In the genomic region with DNA sequence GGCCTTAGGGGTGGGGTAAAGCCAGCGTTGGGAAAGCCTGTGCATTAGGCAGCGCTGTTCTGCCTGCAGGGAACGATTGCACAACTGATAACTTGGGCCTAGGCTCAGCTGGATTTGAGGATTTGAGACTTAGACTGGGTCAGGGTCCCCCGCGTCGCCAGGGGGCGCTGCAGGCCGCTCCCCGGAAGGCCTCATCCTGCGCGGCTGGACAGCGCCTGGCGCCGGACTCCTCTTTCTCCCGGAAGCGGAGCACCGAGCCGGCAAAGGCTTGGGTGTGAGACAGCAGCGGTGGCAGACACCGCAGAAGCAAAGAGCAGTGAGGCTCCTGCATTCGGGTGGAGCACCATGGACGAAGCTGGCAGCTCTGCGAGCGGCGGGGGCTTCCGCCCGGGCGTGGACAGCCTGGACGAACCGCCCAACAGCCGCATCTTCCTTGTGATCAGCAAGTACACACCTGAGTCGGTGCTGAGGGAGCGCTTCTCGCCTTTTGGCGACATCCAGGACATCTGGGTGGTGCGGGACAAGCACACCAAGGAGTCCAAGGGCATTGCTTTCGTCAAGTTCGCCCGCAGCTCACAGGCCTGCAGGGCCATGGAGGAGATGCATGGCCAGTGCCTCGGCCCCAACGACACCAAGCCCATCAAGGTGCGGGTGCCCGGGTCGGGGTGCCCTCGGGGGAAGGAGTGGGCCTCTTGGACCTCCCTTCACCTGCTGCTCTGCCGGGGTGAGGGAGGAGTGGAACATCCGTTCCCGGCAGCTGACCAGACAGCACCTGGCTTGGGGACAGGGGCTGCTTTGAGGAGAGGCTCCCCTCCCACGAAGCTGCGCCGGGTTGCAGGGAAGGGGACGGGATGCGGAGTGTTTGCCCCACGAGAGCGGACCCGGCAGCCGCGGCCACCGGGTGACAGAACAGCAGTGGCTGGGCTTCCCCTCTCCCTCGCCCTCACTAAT, we compare ENCODE assay signal across 8 cellular contexts. TPM values are rescaled to one million over a fixed set of nuclear protein-coding genes. Genes with fewer than 3 reads are reported as not detected.
DNase-seq lines count a peak whose midpoint lies in the region; ATAC-seq, FAIRE-seq and TF ChIP-seq lines count a peak whose summit lies in the region.

A gene with protein sequence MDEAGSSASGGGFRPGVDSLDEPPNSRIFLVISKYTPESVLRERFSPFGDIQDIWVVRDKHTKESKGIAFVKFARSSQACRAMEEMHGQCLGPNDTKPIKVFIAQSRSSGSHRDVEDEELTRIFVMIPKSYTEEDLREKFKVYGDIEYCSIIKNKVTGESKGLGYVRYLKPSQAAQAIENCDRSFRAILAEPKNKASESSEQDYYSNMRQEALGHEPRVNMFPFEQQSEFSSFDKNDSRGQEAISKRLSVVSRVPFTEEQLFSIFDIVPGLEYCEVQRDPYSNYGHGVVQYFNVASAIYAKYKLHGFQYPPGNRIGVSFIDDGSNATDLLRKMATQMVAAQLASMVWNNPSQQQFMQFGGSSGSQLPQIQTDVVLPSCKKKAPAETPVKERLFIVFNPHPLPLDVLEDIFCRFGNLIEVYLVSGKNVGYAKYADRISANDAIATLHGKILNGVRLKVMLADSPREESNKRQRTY (plus strand): TSS at position 236 of the 951 bp plus-strand sequence. CDS start 110 bp downstream, at position 346.

- no peaks in the 10 kb centered on the region for H3K36me3 ChIP-seq in KMS-11 (ENCODE audit: insufficient read depth)
- H3K36me3 ChIP-seq in naive thymus-derived CD4-positive, alpha-beta T cell (ENCODE audit: control insufficient read depth in 2 of 3, insufficient read depth in 3 of 3, low read length in 3 of 3) = peaks cover 0 to 8% (median 0%) of the 10 kb centered on the region in 3 experiments

- H3K4me1 ChIP-seq in KMS-11 (ENCODE audit: low read depth, poor library complexity, severe bottlenecking) = peaks cover 26% of the 10 kb centered on the region
- H3K4me1 ChIP-seq in naive thymus-derived CD4-positive, alpha-beta T cell (ENCODE audit: control insufficient read depth in 2 of 2, insufficient read depth in 2 of 2, low read length in 2 of 2) = peaks cover 6 to 14% of the 10 kb centered on the region in 2 donors

- H3K27ac Mint-ChIP-seq in activated T-cell treated with anti-CD3 and anti-CD28 coated beads, Interleukin-2, amount 50 U/mL, for 72 hours = peak within 1 kb of the TSS; percentile 97
- H3K27ac Mint-ChIP-seq in naive thymus-derived CD4-positive, alpha-beta T cell = peak within 1 kb of the TSS; percentile 80 to 93 (median 88)
- peak within 1 kb of the TSS; percentile 93 for H3K27ac Mint-ChIP-seq in stimulated activated naive B cell treated with anti-CD40 and anti-IgM and Interleukin-4, amounts not matched to agents 10 μg/mL and 1 μg/mL and 100 μg/mL, for 72 hours

- peak within 1 kb of the TSS; percentile 95 to 100 for H3K4me3 Mint-ChIP-seq in activated T-cell treated with anti-CD3 and anti-CD28 coated beads, Interleukin-2, amount 50 U/mL, for 72 hours
- peak within 1 kb of the TSS; percentile 92 to 96 (median 94) for H3K4me3 Mint-ChIP-seq in naive thymus-derived CD4-positive, alpha-beta T cell
- peak within 1 kb of the TSS; percentile 94 to 96 for H3K4me3 Mint-ChIP-seq in stimulated activated naive B cell treated with anti-CD40 and anti-IgM and Interleukin-4, amounts not matched to agents 10 μg/mL and 1 μg/mL and 100 μg/mL, for 72 hours

- intact Hi-C loops in naive thymus-derived CD4-positive, alpha-beta T cell (cut with micrococcal nuclease) = loop anchor here (1.0 to 10.0 kb wide), 13 partner anchors 82 to 1895 kb away; partner anchors contain the start of genes CWC22 (in 1 of the 2), OSBPL6 (in 1 of the 2), PJVK (in 1 of the 2) and PLEKHA3 (in 1 of the 2)

- H3K27me3 Mint-ChIP-seq in activated T-cell treated with anti-CD3 and anti-CD28 coated beads, Interleukin-2, amount 50 U/mL, for 72 hours (ENCODE audit: low read depth) = no peaks in the 10 kb centered on the region
- peaks cover 0 to under 1% (median 0%) of the 10 kb centered on the region in 5 donors for H3K27me3 Mint-ChIP-seq in naive thymus-derived CD4-positive, alpha-beta T cell
- no peaks in the 10 kb centered on the region for H3K27me3 Mint-ChIP-seq in stimulated activated naive B cell treated with anti-CD40 and anti-IgM and Interleukin-4, amounts not matched to agents 10 μg/mL and 1 μg/mL and 100 μg/mL, for 72 hours

- DNase-seq in Daoy (ENCODE audit: low read depth) (peak; percentile 92), RCC 7860 (ENCODE audit: low spot score) (peak; percentile 83), fibroblast of gingiva (ENCODE audit: low read depth) (peak; percentile 97)
- peak; percentile 90 to 93 for DNase-seq in activated T-cell treated with anti-CD3 and anti-CD28 coated beads, Interleukin-2, amount 50 U/mL, for 72 hours
- DNase-seq in naive thymus-derived CD4-positive, alpha-beta T cell = peak; percentile 68 to 91 (median 78)
- peak; percentile 81 for DNase-seq in stimulated activated naive B cell treated with anti-CD40 and anti-IgM and Interleukin-4, amounts not matched to agents 10 μg/mL and 1 μg/mL and 100 μg/mL, for 72 hours

- peak; percentile 90 for ATAC-seq in GM21737 (IDR thresholded peaks at IDR 0.05; ENCODE audit: unreplicated experiment)
- peak; percentile 94 to 96 for ATAC-seq in activated T-cell treated with anti-CD3 and anti-CD28 coated beads, Interleukin-2, amount 50 U/mL, for 72 hours (replicated peaks in 1 of 2)
- peak; percentile 97 for ATAC-seq in naive thymus-derived CD4-positive, alpha-beta T cell
- ATAC-seq in stimulated activated naive B cell treated with anti-CD40 and anti-IgM and Interleukin-4, amounts not matched to agents 10 μg/mL and 1 μg/mL and 100 μg/mL, for 72 hours (replicated peaks) = peak; percentile 97

- H3K9ac ChIP-seq in KMS-11 = peak within 1 kb of the TSS; percentile 51; the same call in 1 of the 2 replicates

- CTCF ChIA-PET in naive thymus-derived CD4-positive, alpha-beta T cell (lab: Charles Lee) = interaction anchor here (0.6 to 1.2 kb wide), 5 partner anchors 11 to 300 kb away, joined by 3 to 5 read pairs (median 3); no protein-coding TSS in a partner anchor

- peaks cover 30% of the 10 kb centered on the region; the same call in 1 of the 2 replicates for H3K79me2 ChIP-seq in KMS-11 (ENCODE audit: insufficient read depth, low read depth)

- no peaks in the 10 kb centered on the region for H3K9me3 ChIP-seq in naive thymus-derived CD4-positive, alpha-beta T cell (ENCODE audit: control insufficient read depth in 2 of 3, low read length in 3 of 3)

- H3K27ac ChIP-seq in KMS-11 = peak within 1 kb of the TSS; percentile 56
- peak within 1 kb of the TSS; percentile 71 for H3K27ac ChIP-seq in naive thymus-derived CD4-positive, alpha-beta T cell (ENCODE audit: low read depth, low read length)

- no peaks in the 10 kb centered on the region for H4K20me1 ChIP-seq in KMS-11 (ENCODE audit: insufficient read depth)

- peak; percentile 65 for FAIRE-seq in RCC 7860 (lab: Jason Lieb, UNC)

- H3K4me3 ChIP-seq in KMS-11 (IDR thresholded peaks at IDR 0.05; ENCODE audit: insufficient read depth, low read depth, low read length) = peak within 1 kb of the TSS; percentile 83
- H3K4me3 ChIP-seq in naive thymus-derived CD4-positive, alpha-beta T cell (ENCODE audit: low read length) = peak within 1 kb of the TSS; percentile 90

- H3K36me3 Mint-ChIP-seq in activated T-cell treated with anti-CD3 and anti-CD28 coated beads, Interleukin-2, amount 50 U/mL, for 72 hours (ENCODE audit: insufficient read depth in 2 of 2) = peaks cover 1 to 3% of the 10 kb centered on the region in 2 donors
- peaks cover 0 to 3% (median 0%) of the 10 kb centered on the region in 5 donors for H3K36me3 Mint-ChIP-seq in naive thymus-derived CD4-positive, alpha-beta T cell
- H3K36me3 Mint-ChIP-seq in stimulated activated naive B cell treated with anti-CD40 and anti-IgM and Interleukin-4, amounts not matched to agents 10 μg/mL and 1 μg/mL and 100 μg/mL, for 72 hours = peaks cover 0 to 3% of the 10 kb centered on the region in 2 donors

- H3K27me3 ChIP-seq in KMS-11 (ENCODE audit: insufficient read depth, low read depth) = no peaks in the 10 kb centered on the region
- H3K27me3 ChIP-seq in naive thymus-derived CD4-positive, alpha-beta T cell (ENCODE audit: control insufficient read depth in 2 of 2, insufficient read depth in 2 of 2, low read length in 2 of 2) = no peaks in the 10 kb centered on the region

- peaks cover 0 to 1% of the 10 kb centered on the region in 2 donors for H3K9me3 Mint-ChIP-seq in activated T-cell treated with anti-CD3 and anti-CD28 coated beads, Interleukin-2, amount 50 U/mL, for 72 hours
- H3K9me3 Mint-ChIP-seq in naive thymus-derived CD4-positive, alpha-beta T cell = peaks cover 0 to 3% (median 0%) of the 10 kb centered on the region in 11 donors
- H3K9me3 Mint-ChIP-seq in stimulated activated naive B cell treated with anti-CD40 and anti-IgM and Interleukin-4, amounts not matched to agents 10 μg/mL and 1 μg/mL and 100 μg/mL, for 72 hours = peaks cover 2 to 4% of the 10 kb centered on the region in 2 donors

- peak within 1 kb of the TSS; percentile 94 for H3K4me2 ChIP-seq in KMS-11

- POLR2A ChIA-PET in naive thymus-derived CD4-positive, alpha-beta T cell (lab: Charles Lee) = interaction anchor here (0.8 to 1.3 kb wide), 3 partner anchors 12 to 337 kb away, joined by 3 to 4 read pairs (median 3); no protein-coding TSS in a partner anchor

- H3K4me1 Mint-ChIP-seq in activated T-cell treated with anti-CD3 and anti-CD28 coated beads, Interleukin-2, amount 50 U/mL, for 72 hours (ENCODE audit: low read depth) = peaks cover 26% of the 10 kb centered on the region
- peaks cover 20 to 47% (median 39%) of the 10 kb centered on the region in 7 donors for H3K4me1 Mint-ChIP-seq in naive thymus-derived CD4-positive, alpha-beta T cell
- H3K4me1 Mint-ChIP-seq in stimulated activated naive B cell treated with anti-CD40 and anti-IgM and Interleukin-4, amounts not matched to agents 10 μg/mL and 1 μg/mL and 100 μg/mL, for 72 hours = peaks cover 11 to 27% of the 10 kb centered on the region in 2 donors

- TF ChIP-seq CTCF in KMS-11 (conservative IDR thresholded peaks at IDR 0.05; ENCODE audit: low read depth, low read length) = peak; percentile 96

- peak within 1 kb of the TSS; percentile 68; the same call in 1 of the 2 replicates for H2AFZ ChIP-seq in KMS-11 (ENCODE audit: low read depth)

RNA-seq across cellular contexts. Expression of the gene that starts here (rescaled TPM):
- 19.0 and 19.5 TPM in 2 replicates for total RNA-seq in Daoy (2014; rRNA removed; shearing (Covaris generic))
- total RNA-seq in activated T-cell treated with anti-CD3 and anti-CD28 coated beads, Interleukin-2, amount 50 U/mL, for 72 hours = 10 to 100 TPM; 10.5 to 10.8 TPM
- 10 to 100 TPM in 3 of 5 experiments, 1 to 10 TPM in 2; 8.0 to 26.7 (median 17.5) TPM for total RNA-seq in naive thymus-derived CD4-positive, alpha-beta T cell
- 10 to 100 TPM; 10.2 to 12.0 TPM for polyA plus RNA-seq in naive thymus-derived CD4-positive, alpha-beta T cell

Comparison
In these comparisons a context has a peak if more than half of its experiments do, and no peak if none do; other contexts are left out.
1. Peak in every context shown above with its lines: DNase-seq, ATAC-seq, H3K4me3 ChIP-seq and H3K27ac ChIP-seq.